In the genomic region with DNA sequence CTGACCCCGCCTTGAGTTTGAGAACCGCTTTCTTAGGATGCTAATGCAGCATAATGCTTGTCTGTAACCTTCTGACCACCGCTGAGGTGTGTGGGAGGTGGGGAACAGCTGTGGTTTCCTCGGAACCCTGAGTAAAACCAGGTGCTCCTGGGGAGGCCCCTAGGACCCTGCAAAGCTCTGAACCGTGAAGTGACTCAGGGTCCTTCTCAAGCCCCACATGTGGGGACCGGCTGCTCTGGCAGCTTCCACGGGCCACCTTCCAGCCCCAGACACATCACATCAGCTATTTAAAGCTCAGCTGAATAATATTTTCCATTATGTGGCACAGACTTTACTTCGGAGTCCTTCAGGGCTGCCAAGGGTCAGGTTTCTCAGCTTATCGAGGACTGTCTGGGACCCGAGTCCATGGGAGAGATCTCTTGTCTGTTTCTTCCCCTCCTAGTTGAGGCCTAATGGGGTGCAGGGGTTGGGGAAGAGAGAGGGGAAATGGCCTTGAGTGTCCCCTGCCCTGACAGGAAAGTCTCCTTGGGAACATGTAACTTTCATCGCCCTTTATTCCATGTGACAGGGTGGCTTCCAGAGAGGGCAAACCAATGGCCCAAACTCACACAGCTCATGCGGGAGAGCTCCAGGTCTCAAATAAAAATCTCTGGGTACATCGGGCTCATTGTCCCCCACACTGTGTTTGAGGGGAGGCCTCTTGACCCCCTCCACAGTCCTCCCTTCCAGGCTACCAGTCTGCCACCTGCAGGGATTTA, we compare ENCODE assay signal across 11 cellular contexts.
DNase-seq lines count a peak whose midpoint lies in the region; ATAC-seq and TF ChIP-seq lines count a peak whose summit lies in the region.
"Had no signal": no experiment of that assay in that cellular context is flagged by ENCODE, and none has a peak within 500 bp of the region (broad histone marks: within the 10 kb centered on the region; RNA-seq: fewer than 3 reads in every experiment).

No MANE protein-coding gene starts in this region.

- POLR2A ChIA-PET in CD8-positive, alpha-beta T cell (lab: Charles Lee), result no interaction called here

- H3K4me1 Mint-ChIP-seq in CD8-positive, alpha-beta T cell (ENCODE audit: low read depth), result no peaks in the 10 kb centered on the region

- no peak for TF ChIP-seq POLR2A in heart left ventricle (IDR thresholded peaks at IDR 0.05)

- peaks cover 3% of the 10 kb centered on the region for H3K9me3 Mint-ChIP-seq in CD8-positive, alpha-beta T cell

- no peak overlapping the region for H3K27ac Mint-ChIP-seq in CD8-positive, alpha-beta T cell

- peak overlapping the region in 11 of 12 donors; percentile 57 to 93 (median 65) for H3K27ac ChIP-seq in heart left ventricle
- no peak overlapping the region for H3K27ac ChIP-seq in CD8-positive, alpha-beta T cell (ENCODE audit: low read depth, low read length)
- H3K27ac ChIP-seq in dorsolateral prefrontal cortex, result no peak overlapping the region
- H3K27ac ChIP-seq: PC-9 had no signal

- CTCF ChIA-PET in CD8-positive, alpha-beta T cell (lab: Charles Lee), result no interaction called here

- intact Hi-C loops in heart left ventricle (cut with DNase I), result no loop called here
- intact Hi-C loops in CD8-positive, alpha-beta T cell (cut with DNase I, micrococcal nuclease), result no loop called here
- intact Hi-C loops in dorsolateral prefrontal cortex (cut with DNase I), result no loop called here

- H3K36me3 ChIP-seq in heart left ventricle, result no peaks in the 10 kb centered on the region
- no peaks in the 10 kb centered on the region for H3K36me3 ChIP-seq in CD8-positive, alpha-beta T cell (ENCODE audit: insufficient read depth, low read length)

- DNase-seq in GM10266 (ENCODE audit: extremely low spot score) (peak; percentile 51), heart left ventricle (peak in 4 of 5 donors; percentile 54 to 78 (median 67)), NCI-H1092 treated with DMSO at 0.1 percent for 48 hours (lab: John Stamatoyannopoulos, UW) (no peak), dorsolateral prefrontal cortex (no peak)
- no peak for DNase-seq in CD8-positive, alpha-beta T cell
- no peak for DNase-seq in activated naive CD4-positive, alpha-beta T cell treated with anti-CD3 and anti-CD28 coated beads, Interleukin-2, amount 50 U/mL, for 16 hours
- DNase-seq: activated CD4-positive, alpha-beta T cell treated with anti-CD3 and anti-CD28 coated beads for 1 hour; kidney; PC-9 had no signal

- no peak overlapping the region for H3K4me3 Mint-ChIP-seq in CD8-positive, alpha-beta T cell

- H3K27me3 Mint-ChIP-seq in CD8-positive, alpha-beta T cell (ENCODE audit: low read depth), result peaks cover 1% of the 10 kb centered on the region

- WGBS in heart left ventricle, 4 donors, result 38 to 63% (median 50%) methylated on average over 4 to 13 of the region's 13 CpGs

- H3K4me1 ChIP-seq in heart left ventricle, result peaks cover 0 to 20% (median 12%) of the 10 kb centered on the region in 12 donors
- H3K4me1 ChIP-seq in CD8-positive, alpha-beta T cell (ENCODE audit: insufficient read depth, low read length), result no peaks in the 10 kb centered on the region

- TF ChIP-seq CTCF in GM10266 (IDR thresholded peaks at IDR 0.05; ENCODE audit: control insufficient read depth, insufficient read depth, low read depth, missing control alignments) (no peak), heart left ventricle (IDR thresholded peaks at IDR 0.05) (no peak), dorsolateral prefrontal cortex (IDR thresholded peaks at IDR 0.05 in 54 of 56, conservative IDR thresholded peaks at IDR 0.05 in 2 of 56; ENCODE audit: low read depth in 1 of 56, partially characterized antibody in 56 of 56) (no peak)
- no peak for TF ChIP-seq CTCF in CD8-positive, alpha-beta T cell (IDR thresholded peaks at IDR 0.05)

- peaks cover 0 to 7% (median 0%) of the 10 kb centered on the region in 12 donors for H3K9me3 ChIP-seq in heart left ventricle
- H3K9me3 ChIP-seq in CD8-positive, alpha-beta T cell (ENCODE audit: low read length), result no peaks in the 10 kb centered on the region

- ATAC-seq in GM19372 (IDR thresholded peaks at IDR 0.05; ENCODE audit: low read depth, unreplicated experiment), result peak; percentile 70
- peak; percentile 76 for ATAC-seq in HG03039 (IDR thresholded peaks at IDR 0.05; ENCODE audit: unreplicated experiment)
- peak; percentile 94 to 97 (median 96) for ATAC-seq in heart left ventricle
- no peak for ATAC-seq in CD8-positive, alpha-beta T cell

- H3K4me3 ChIP-seq in heart left ventricle (no peak overlapping the region), dorsolateral prefrontal cortex (no peak overlapping the region)
- no peak overlapping the region for H3K4me3 ChIP-seq in CD8-positive, alpha-beta T cell (ENCODE audit: low read depth, low read length)
- H3K4me3 ChIP-seq: PC-9 had no signal

- H3K27me3 ChIP-seq in heart left ventricle, result no peaks in the 10 kb centered on the region
- H3K27me3 ChIP-seq in CD8-positive, alpha-beta T cell (ENCODE audit: insufficient read depth, low read length), result no peaks in the 10 kb centered on the region
- peaks cover 0 to 7% (median 0%) of the 10 kb centered on the region in 45 donors for H3K27me3 ChIP-seq in dorsolateral prefrontal cortex

- H3K36me3 Mint-ChIP-seq in CD8-positive, alpha-beta T cell, result no peaks in the 10 kb centered on the region

Comparison
In these comparisons a context has a peak if more than half of its experiments do, and no peak if none do; other contexts are left out.
1. DNase-seq: peak in GM10266 (single experiment) and heart left ventricle (4 of 5); none in CD8-positive, alpha-beta T cell (0 of 7), NCI-H1092 treated with DMSO at 0.1 percent for 48 hours (single experiment), dorsolateral prefrontal cortex (0 of 10) and activated naive CD4-positive, alpha-beta T cell treated with anti-CD3 and anti-CD28 coated beads, Interleukin-2, amount 50 U/mL, for 16 hours (single experiment).
2. H3K27ac ChIP-seq: peak in heart left ventricle (11 of 12); none in CD8-positive, alpha-beta T cell (single experiment) and dorsolateral prefrontal cortex (0 of 59).